1 cellular context compared by ENCODE assay signal in the genomic region with DNA sequence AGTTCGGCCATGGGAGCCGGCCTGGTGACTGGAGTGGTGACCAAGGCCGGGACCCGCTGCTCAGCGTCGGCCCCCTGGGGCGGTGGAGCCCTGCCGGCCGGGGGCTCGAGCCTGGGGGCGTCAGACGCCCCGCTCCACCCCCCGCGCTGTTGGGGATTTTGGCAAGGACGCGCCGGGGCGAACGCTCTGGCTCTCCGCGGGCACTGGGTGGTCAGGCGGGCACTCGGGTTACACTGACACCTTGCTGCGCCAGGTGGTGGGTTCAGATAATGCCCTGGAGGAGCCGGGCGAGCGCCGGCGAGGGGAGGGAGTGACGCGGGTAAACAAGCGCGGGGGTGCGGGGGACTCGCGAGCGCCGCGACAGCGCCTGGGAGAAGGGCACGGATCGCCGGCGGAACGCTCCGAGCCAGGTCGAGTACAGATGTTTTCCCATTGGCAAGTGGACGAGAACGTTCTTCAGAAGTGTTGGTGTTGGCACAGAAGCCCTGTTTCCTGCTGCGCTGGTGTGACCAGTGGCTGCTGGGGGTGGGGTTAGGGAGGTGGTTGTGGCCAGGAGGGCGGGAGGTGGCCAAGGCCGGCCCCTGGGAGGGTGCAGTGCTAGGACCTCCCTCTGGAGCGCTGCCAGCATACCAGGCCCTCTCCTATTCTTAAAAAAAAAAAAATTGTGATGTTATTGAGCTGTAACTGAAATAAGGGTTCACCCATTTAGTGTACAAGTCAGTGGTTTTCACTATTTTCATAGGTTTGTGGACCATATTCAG.
TF ChIP-seq lines count a peak whose summit lies in the region.

No MANE protein-coding gene starts in this region.

TF ChIP-seq in endothelial cell of umbilical vein, 7 proteins besides CTCF, POLR2A, EP300 and RAD21 (continued from another document):
- TF ChIP-seq POLR2AphosphoS5 (IDR thresholded peaks at IDR 0.05; ENCODE audit: insufficient read depth, low read depth, low read length) = peak; percentile 59
- TF ChIP-seq, protein P1, sequence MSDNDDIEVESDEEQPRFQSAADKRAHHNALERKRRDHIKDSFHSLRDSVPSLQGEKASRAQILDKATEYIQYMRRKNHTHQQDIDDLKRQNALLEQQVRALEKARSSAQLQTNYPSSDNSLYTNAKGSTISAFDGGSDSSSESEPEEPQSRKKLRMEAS (IDR thresholded peaks at IDR 0.05; ENCODE audit: insufficient read depth, insufficient read length) = no peak
TF ChIP-seq in endothelial cell of umbilical vein: peak in this region for 1.
